ENCODE assay signal across 9 cellular contexts in genomic region chr2:143177081-143177786, GRCh38. TPM values are rescaled to one million over a fixed set of nuclear protein-coding genes. Genes with fewer than 3 reads are reported as not detected.
DNase-seq lines count a peak whose midpoint lies in the region; ATAC-seq and TF ChIP-seq lines count a peak whose summit lies in the region.
"Had no signal": no experiment of that assay in that cellular context is flagged by ENCODE, and none has a peak within 500 bp of the region (broad histone marks: within the 10 kb centered on the region; RNA-seq: fewer than 3 reads in every experiment).

No MANE protein-coding gene starts in this region.

- H3K4me2 ChIP-seq in hepatocyte: peak overlapping the region; percentile 8

- ATAC-seq in GM18498 (IDR thresholded peaks at IDR 0.05; ENCODE audit: unreplicated experiment): peak; percentile 98
- peak; percentile 98 for ATAC-seq in GM21447 (IDR thresholded peaks at IDR 0.05; ENCODE audit: unreplicated experiment)
- peak; percentile 96 for ATAC-seq in HG03571 (IDR thresholded peaks at IDR 0.05; ENCODE audit: unreplicated experiment)

- H3K4me1 ChIP-seq in hepatocyte (ENCODE audit: insufficient read depth): no peaks in the 10 kb centered on the region

- H3K9me2 ChIP-seq in hepatocyte (replicated peaks; ENCODE audit: insufficient read depth): no peaks in the 10 kb centered on the region

- no peaks in the 10 kb centered on the region for H3K9me3 ChIP-seq in hepatocyte (ENCODE audit: low read depth)

- no peaks in the 10 kb centered on the region for H3K79me2 ChIP-seq in hepatocyte

- H3K36me3 ChIP-seq in hepatocyte (replicated peaks; ENCODE audit: insufficient read depth, low read depth): no peaks in the 10 kb centered on the region

- H3K27me3 ChIP-seq in hepatocyte: no peaks in the 10 kb centered on the region

- DNase-seq in hepatocyte (ENCODE audit: low spot score): no peak
- no peak for DNase-seq in NOMO-1 treated with DMSO at 0.1 percent for 48 hours (lab: John Stamatoyannopoulos, UW; ENCODE audit: unreplicated experiment)
- DNase-seq in posterior cingulate gyrus: no peak
- no peak for DNase-seq in NCI-H82 (lab: John Stamatoyannopoulos, UW)
- DNase-seq in cardiac septum (ENCODE audit: low spot score): no peak

- no peak for TF ChIP-seq CTCF in hepatocyte (IDR thresholded peaks at IDR 0.05; ENCODE audit: poor library complexity)

- H3K27ac ChIP-seq in hepatocyte: no peak overlapping the region
- H3K27ac ChIP-seq: epithelial cell of prostate had no signal

- 78% methylated on average over 5 of the region's 5 CpGs for WGBS in hepatocyte (ENCODE audit: low lambda C conversion rate, missing lambda C conversion rate)

- H2AFZ ChIP-seq in hepatocyte: no peak overlapping the region

- no peak overlapping the region for H3K4me3 ChIP-seq in hepatocyte

- intact Hi-C loops in posterior cingulate gyrus (cut with DNase I): no loop called here
- intact Hi-C loops in cardiac septum (cut with DNase I): no loop called here

- no peaks in the 10 kb centered on the region for H4K20me1 ChIP-seq in hepatocyte (ENCODE audit: insufficient read depth, poor library complexity, severe bottlenecking)

RNA-seq across cellular contexts. Expression of gene ARHGAP15, which starts 48.0 kb away (rescaled TPM):
- total RNA-seq in hepatocyte (0.17 and 1.0 TPM in 2 replicates), cardiac septum (6.8 TPM)
- polyA plus RNA-seq in hepatocyte: not detected in 2 replicates
